Comparison of ENCODE assay signal across 27 cellular contexts in genomic region chr3:116669576-116669975, GRCh38. TPM values are rescaled to one million over a fixed set of nuclear protein-coding genes. Genes with fewer than 3 reads are reported as not detected.
"Had no signal": no experiment of that assay in that cellular context is flagged by ENCODE, and none has a peak within 500 bp of the region (broad histone marks: within the 10 kb centered on the region; RNA-seq: fewer than 3 reads in every experiment).

No MANE protein-coding gene starts in this region.

- H3K27ac ChIP-seq: cardiac muscle cell, coronary artery, heart right ventricle, pancreas, prostate gland, right lobe of liver, thoracic aorta, transverse colon had no signal

- H3K27me3 ChIP-seq: cardiac muscle cell, heart right ventricle, pancreas, right lobe of liver, transverse colon had no signal

- H3K9me3 ChIP-seq: pancreas, prostate gland, right lobe of liver, thoracic aorta, transverse colon had no signal

- H3K4me1 ChIP-seq: heart right ventricle, pancreas, prostate gland, right lobe of liver, transverse colon had no signal

- H3K4me3 ChIP-seq: cardiac muscle cell, coronary artery, heart right ventricle, lung, pancreas, prostate gland, right lobe of liver, thoracic aorta, transverse colon had no signal

- FAIRE-seq: pancreas had no signal

- DNase-seq: effector CD8-positive, alpha-beta T cell; foreskin melanocyte; heart right ventricle; islet precursor cell; left cardiac atrium; left ventricle myocardium superior; occipital lobe; pancreas; retina; right lobe of liver; stimulated activated CD4-positive, alpha-beta T cell treated with anti-CD3 and anti-CD28 coated beads, Interleukin-4, amount 100 ng/mL, for 1 hour; stimulated activated CD8-positive, alpha-beta memory T cell treated with anti-CD3 and anti-CD28 coated beads, Interleukin-4, amount 100 ng/mL, for 48 hours; stimulated activated naive CD8-positive, alpha-beta T cell treated with anti-CD3 and anti-CD28 coated beads, Interleukin-15, Interleukin-2, amounts not matched to agents 100 U/mL and 50 U/mL, for 24 hours; transverse colon had no signal

- H3K36me3 ChIP-seq: cardiac muscle cell, heart right ventricle, pancreas, prostate gland, right lobe of liver, thoracic aorta, transverse colon had no signal

RNA-seq across cellular contexts. Expression of gene TUSC7, which starts 40.0 kb away (rescaled TPM):
- total RNA-seq: cardiac muscle cell; cerebellum; dermis microvascular lymphatic vessel endothelial cell; heart right ventricle; left cardiac atrium; left ventricle myocardium superior; lung; mesenteric fat pad; mucosa of gallbladder; myocyte; natural killer cell treated with Interleukin-12 subunit alpha and Interleukin-12 subunit beta and Interleukin-15 and Interleukin-18, amount 100 ng/mL, for 72 hours; occipital lobe; pancreas; prostate gland; right lobe of liver; thoracic aorta; transverse colon; urinary bladder had no signal
- polyA plus RNA-seq: esophagus, heart right ventricle, lung, pancreas, urinary bladder had no signal
